Comparison of ENCODE assay signal across 15 cellular contexts in genomic region chr13:103895835-103896520, GRCh38.
"Had no signal": no experiment of that assay in that cellular context is flagged by ENCODE, and none has a peak within 500 bp of the region (broad histone marks: within the 10 kb centered on the region; RNA-seq: fewer than 3 reads in every experiment).

No MANE protein-coding gene starts in this region.

- H3K36me3 ChIP-seq: thoracic aorta, upper lobe of left lung had no signal

- H3K4me3 ChIP-seq: hepatocyte, lung, thoracic aorta, upper lobe of left lung had no signal

- H3K27ac ChIP-seq: epithelial cell of prostate, hepatocyte, parathyroid adenoma, thoracic aorta, upper lobe of left lung had no signal

- ATAC-seq: activated CD4-positive, alpha-beta T cell treated with anti-CD3 and anti-CD28 coated beads for 36 hours; stimulated activated naive B cell treated with anti-CD40 and anti-IgM and Interleukin-4, amounts not matched to agents 10 μg/mL and 1 μg/mL and 100 μg/mL, for 72 hours; WTC11 had no signal

- DNase-seq: activated CD4-positive, alpha-beta memory T cell treated with anti-CD3 and anti-CD28 coated beads for 36 hours; activated CD4-positive, alpha-beta T cell treated with anti-CD3 and anti-CD28 coated beads for 36 hours; activated naive CD4-positive, alpha-beta T cell treated with Interleukin-2 at 50 U/mL for 16 hours; activated naive CD8-positive, alpha-beta T cell treated with anti-CD3 and anti-CD28 coated beads, Interleukin-2, amount 10 ng/mL, durations not matched to agents 7 days and 5 days; amygdala; dermis blood vessel endothelial cell; foreskin fibroblast; stimulated activated naive B cell treated with anti-CD40 and anti-IgM and Interleukin-4, amounts not matched to agents 10 μg/mL and 1 μg/mL and 100 μg/mL, for 72 hours; upper lobe of left lung had no signal

- H3K27me3 ChIP-seq: hepatocyte, upper lobe of left lung had no signal
